9 cellular contexts compared by ENCODE assay signal in genomic region chr17:17119106-17119505, GRCh38.
A peak's percentile ranks its signal among the peaks of the same experiment; 100 is the strongest.
DNase-seq lines count a peak whose midpoint lies in the region; ATAC-seq lines count a peak whose summit lies in the region.
"Had no signal": no experiment of that assay in that cellular context is flagged by ENCODE, and none has a peak within 500 bp of the region (broad histone marks: within the 10 kb centered on the region; RNA-seq: fewer than 3 reads in every experiment).

No MANE protein-coding gene starts in this region.

- ATAC-seq in activated naive CD4-positive, alpha-beta T cell treated with anti-CD3 and anti-CD28 coated beads, Interleukin-2, amount 50 U/mL, for 72 hours: peak in 1 of 2 donors; percentile 18
- ATAC-seq in right cardiac atrium: peak; percentile 72 to 80
- no peak for ATAC-seq in HG03045 (IDR thresholded peaks at IDR 0.05; ENCODE audit: unreplicated experiment)
- no peak for ATAC-seq in HG03342 (IDR thresholded peaks at IDR 0.05; ENCODE audit: unreplicated experiment)

- H3K4me3 ChIP-seq in GM23248 (no peak overlapping the region), right cardiac atrium (ENCODE audit: low read length) (no peak overlapping the region), skin epidermis (no peak overlapping the region)

- H3K9me3 Mint-ChIP-seq in activated naive CD4-positive, alpha-beta T cell treated with anti-CD3 and anti-CD28 coated beads, Interleukin-2, amount 50 U/mL, for 72 hours: no peaks in the 10 kb centered on the region

- peaks cover 11% of the 10 kb centered on the region; the same call in 1 of the 2 replicates for H3F3A ChIP-seq in GM23248 (ENCODE audit: insufficient read depth)

- no peaks in the 10 kb centered on the region for H3K9me2 ChIP-seq in GM23248 (ENCODE audit: insufficient read depth)

- H3K36me3 Mint-ChIP-seq in activated naive CD4-positive, alpha-beta T cell treated with anti-CD3 and anti-CD28 coated beads, Interleukin-2, amount 50 U/mL, for 72 hours: no peaks in the 10 kb centered on the region

- in situ Hi-C loops in GM23248 (cut with MboI): no loop called here

- intact Hi-C loops in right cardiac atrium (cut with DNase I): loop anchor here in 1 of 4 donors (10.0 kb wide), 1 partner anchor 74 kb away; the partner anchor contains the start of gene MPRIP

- no peaks in the 10 kb centered on the region for H3K27me3 ChIP-seq in GM23248 (replicated peaks; ENCODE audit: insufficient read depth)
- H3K27me3 ChIP-seq in right cardiac atrium (ENCODE audit: control insufficient read depth, insufficient read depth): no peaks in the 10 kb centered on the region

- H3K36me3 ChIP-seq in GM23248 (ENCODE audit: low read depth): no peaks in the 10 kb centered on the region

- peak overlapping the region; percentile 41 for H3K27ac ChIP-seq in GM23248
- peak overlapping the region; percentile 37 for H3K27ac ChIP-seq in right cardiac atrium (ENCODE audit: low read length)
- H3K27ac ChIP-seq in skin epidermis: peak overlapping the region in 20 of 21 experiments; percentile 29 to 88 (median 70)

- H3K9ac ChIP-seq in GM23248: 0 out of 2 replicates have a peak overlapping the region, but pooled peaks have one; percentile 6

- H2AFZ ChIP-seq in GM23248: no peak overlapping the region

- 57 to 63% methylated on average over 4 of the region's 4 CpGs for WGBS in GM23248 (ENCODE audit: low coverage in 1 of 2, low lambda C conversion rate in 2 of 2, missing lambda C conversion rate in 2 of 2), 2 experiments
- WGBS in right cardiac atrium: 30% methylated on average over 4 of the region's 4 CpGs

- H3K4me1 ChIP-seq in GM23248 (ENCODE audit: insufficient read depth): peaks cover 34% of the 10 kb centered on the region
- H3K4me1 ChIP-seq in right cardiac atrium (ENCODE audit: control insufficient read depth, insufficient read depth, low read length): peaks cover 50% of the 10 kb centered on the region

- H3K79me2 ChIP-seq in GM23248 (ENCODE audit: insufficient read depth): peaks cover 100% of the 10 kb centered on the region

- H3K27ac Mint-ChIP-seq in activated naive CD4-positive, alpha-beta T cell treated with anti-CD3 and anti-CD28 coated beads, Interleukin-2, amount 50 U/mL, for 72 hours: peak overlapping the region; percentile 77 to 81

- no peak overlapping the region for H3K4me2 ChIP-seq in GM23248 (ENCODE audit: unreplicated experiment)

- H3K9me3 ChIP-seq in GM23248 (ENCODE audit: low read depth): no peaks in the 10 kb centered on the region
- H3K9me3 ChIP-seq in right cardiac atrium (ENCODE audit: control insufficient read depth, low read length): no peaks in the 10 kb centered on the region

- peaks cover 26% of the 10 kb centered on the region for H4K20me1 ChIP-seq in GM23248 (ENCODE audit: insufficient read depth)

- DNase-seq in GM23248 (no peak), right cardiac atrium (peak in 2 of 3 donors; percentile 72 to 74), hepatic stellate cell (ENCODE audit: low spot score) (no peak), OCI-M1 (lab: John Stamatoyannopoulos, UW) (no peak)
- DNase-seq in activated naive CD4-positive, alpha-beta T cell treated with anti-CD3 and anti-CD28 coated beads, Interleukin-2, amount 50 U/mL, for 72 hours (ENCODE audit: low spot score in 2 of 2): no peak
- DNase-seq: NCI-H1105 had no signal

Comparison
In these comparisons a context has a peak if more than half of its experiments do, and no peak if none do; other contexts are left out.
1. DNase-seq: peak in right cardiac atrium (2 of 3); none in GM23248 (single experiment), activated naive CD4-positive, alpha-beta T cell treated with anti-CD3 and anti-CD28 coated beads, Interleukin-2, amount 50 U/mL, for 72 hours (0 of 2), hepatic stellate cell (single experiment) and OCI-M1 (single experiment).
2. ATAC-seq: peak in right cardiac atrium (2 of 2); none in HG03045 (single experiment) and HG03342 (single experiment).
3. Peak in every context shown above with its lines, with median percentiles within 50 percentile points of each other: H3K27ac ChIP-seq.